In genomic region chr11:47185305-47186075, GRCh38 we compare ENCODE assay signal across 8 cellular contexts. TPM values are rescaled to one million over a fixed set of nuclear protein-coding genes. Genes with fewer than 3 reads are reported as not detected.
DNase-seq lines count a peak whose midpoint lies in the region; ATAC-seq and TF ChIP-seq lines count a peak whose summit lies in the region.

No MANE protein-coding gene starts in this region.

- peak; percentile 70 for TF ChIP-seq POLR2A in prostate gland (IDR thresholded peaks at IDR 0.05)

- H3K27ac ChIP-seq in prostate gland, result peak overlapping the region; percentile 91 to 94

- H3K9me3 Mint-ChIP-seq in activated naive CD8-positive, alpha-beta T cell (ENCODE audit: low read depth), result no peaks in the 10 kb centered on the region

- H3K9me3 ChIP-seq in prostate gland, result no peaks in the 10 kb centered on the region

- H3K4me3 Mint-ChIP-seq in activated naive CD8-positive, alpha-beta T cell, result peak overlapping the region; percentile 51

- DNase-seq in Daoy (ENCODE audit: low read depth) (peak; percentile 57), HuH-7 (ENCODE audit: low spot score) (peak; percentile 57), left cardiac atrium (peak; percentile 62), prostate gland (ENCODE audit: low spot score) (peak; percentile 69)
- DNase-seq in stimulated activated CD8-positive, alpha-beta memory T cell treated with anti-CD3 and anti-CD28 coated beads, Interleukin-4, amount 100 ng/mL, for 48 hours, result no peak

- no peak overlapping the region for H3K27ac Mint-ChIP-seq in activated naive CD8-positive, alpha-beta T cell

- ATAC-seq in left cardiac atrium, result peak; percentile 38 to 42
- no peak for ATAC-seq in GM19328 (IDR thresholded peaks at IDR 0.05; ENCODE audit: unreplicated experiment)
- no peak for ATAC-seq in GM18870 (IDR thresholded peaks at IDR 0.05; ENCODE audit: unreplicated experiment)

- no peaks in the 10 kb centered on the region for H3K36me3 Mint-ChIP-seq in activated naive CD8-positive, alpha-beta T cell

- TF ChIP-seq CTCF in prostate gland (IDR thresholded peaks at IDR 0.05), result no peak

- no peaks in the 10 kb centered on the region for H3K27me3 ChIP-seq in prostate gland (replicated peaks; ENCODE audit: insufficient read depth)

- peaks cover 7% of the 10 kb centered on the region for H3K4me1 ChIP-seq in prostate gland (replicated peaks)

- peaks cover 5% of the 10 kb centered on the region for H3K27me3 Mint-ChIP-seq in activated naive CD8-positive, alpha-beta T cell

- intact Hi-C loops in left cardiac atrium (cut with DNase I) (loop anchor here in 1 of 2 donors (5.0 kb wide), 1 partner anchor 72 kb away; the partner anchor contains the start of gene NR1H3), prostate gland (cut with DNase I) (no loop called here)

- peaks cover 0 to 3% of the 10 kb centered on the region in 2 donors for H3K36me3 ChIP-seq in prostate gland

- H3K4me1 Mint-ChIP-seq in activated naive CD8-positive, alpha-beta T cell (ENCODE audit: low read depth), result peaks cover 10% of the 10 kb centered on the region

- 4% methylated on average over 50 of the region's 50 CpGs for WGBS in prostate gland

- peak overlapping the region; percentile 91 for H3K4me3 ChIP-seq in prostate gland

RNA-seq across cellular contexts. Expression of gene PACSIN3, which starts 0.7 kb away (rescaled TPM):
- total RNA-seq in Daoy (2014; rRNA removed; shearing (Covaris generic)), result 32.5 and 38.2 TPM in 2 replicates
- total RNA-seq in left cardiac atrium (100 to 1,000 TPM; 108 to 126 TPM), prostate gland (10 to 100 TPM; 38.3 to 92.3 TPM)

RNA-seq across cellular contexts. Expression of gene ARFGAP2, which starts 8.8 kb away (rescaled TPM):
- total RNA-seq in Daoy (2014; rRNA removed; shearing (Covaris generic)), result 83.8 and 92.1 TPM in 2 replicates
- total RNA-seq in left cardiac atrium (10 to 100 TPM; 41.4 to 54.4 TPM), prostate gland (100 to 1,000 TPM; 111 to 146 TPM)

RNA-seq across cellular contexts. Expression of gene DDB2, which starts 29.3 kb away (rescaled TPM):
- 19.4 and 23.1 TPM in 2 replicates for total RNA-seq in Daoy (2014; rRNA removed; shearing (Covaris generic))
- total RNA-seq in left cardiac atrium, result 10 to 100 TPM; 10.4 to 10.8 TPM
- total RNA-seq in prostate gland, result 10 to 100 TPM; 27.4 to 41.3 TPM

Comparison
In these comparisons a context has a peak if more than half of its experiments do, and no peak if none do; other contexts are left out.
1. ATAC-seq: peak in left cardiac atrium (2 of 2); none in GM19328 (single experiment) and GM18870 (single experiment).